Comparison of ENCODE assay signal across 2 cellular contexts in genomic region chr19:5397804-5398692, GRCh38.
TF ChIP-seq lines count a peak whose summit lies in the region.

No MANE protein-coding gene starts in this region.

TF ChIP-seq in SK-N-SH, 30 proteins besides CTCF, POLR2A, EP300 and RAD21 (continued from another document):
- TF ChIP-seq POLR2AphosphoS5 (IDR thresholded peaks at IDR 0.05; ENCODE audit: low read depth, low read length) (no peak), REST (IDR thresholded peaks at IDR 0.05; ENCODE audit: low read depth, low read length) (no peak), SMC3 (IDR thresholded peaks at IDR 0.05; ENCODE audit: low read depth, low read length) (no peak), NFIC (IDR thresholded peaks at IDR 0.05; ENCODE audit: borderline replicate concordance) (no peak), NRF1 (IDR thresholded peaks at IDR 0.05; ENCODE audit: low read depth, low read length) (no peak), MEF2A (IDR thresholded peaks at IDR 0.05; ENCODE audit: borderline replicate concordance, low read depth) (no peak), TCF12 (IDR thresholded peaks at IDR 0.05) (no peak)

TF ChIP-seq in SK-N-SH treated with all-trans-retinoic acid at 6 μM for 48 hours, 23 proteins besides CTCF, POLR2A, EP300 and RAD21 (continued from another document):
- TF ChIP-seq CSRNP3 (CRISPR knock-in tag; IDR thresholded peaks at IDR 0.05) (no peak), OSR1 (CRISPR knock-in tag; IDR thresholded peaks at IDR 0.05) (no peak), ISL1 (CRISPR knock-in tag; IDR thresholded peaks at IDR 0.05) (no peak), POU6F1 (CRISPR knock-in tag; IDR thresholded peaks at IDR 0.05; ENCODE audit: borderline replicate concordance, low read depth) (no peak), ZNF70 (CRISPR knock-in tag; IDR thresholded peaks at IDR 0.05) (no peak), ZNF565 (CRISPR knock-in tag; conservative IDR thresholded peaks at IDR 0.05; ENCODE audit: low read depth) (no peak), SNAI2 (CRISPR knock-in tag; IDR thresholded peaks at IDR 0.05) (no peak)
